In genomic region chr11:66082936-66083698, GRCh38 we compare ENCODE assay signal across 8 cellular contexts. TPM values are rescaled to one million over a fixed set of nuclear protein-coding genes. Genes with fewer than 3 reads are reported as not detected.
DNase-seq lines count a peak whose midpoint lies in the region; ATAC-seq and TF ChIP-seq lines count a peak whose summit lies in the region.

No MANE protein-coding gene starts in this region.

- peaks cover 43% of the 10 kb centered on the region for H4K20me1 ChIP-seq in osteoblast (ENCODE audit: insufficient read depth, low read length)

- TF ChIP-seq CTCF in osteoblast (IDR thresholded peaks at IDR 0.05; ENCODE audit: extremely low read depth, low read depth, low read length) = no peak

- H3K79me2 ChIP-seq in osteoblast (ENCODE audit: insufficient read depth, low read length) = peaks cover 88% of the 10 kb centered on the region

- no peak overlapping the region for H3K4me3 ChIP-seq in osteoblast (ENCODE audit: insufficient read depth, low read length)

- peak overlapping the region; percentile 37 for H3K4me2 ChIP-seq in osteoblast (ENCODE audit: insufficient read depth, low read length)

- ATAC-seq in HG02938 (IDR thresholded peaks at IDR 0.05; ENCODE audit: unreplicated experiment) = no peak
- ATAC-seq in GM19452 (IDR thresholded peaks at IDR 0.05; ENCODE audit: unreplicated experiment) = no peak
- ATAC-seq in GM19463 (IDR thresholded peaks at IDR 0.05; ENCODE audit: unreplicated experiment) = no peak
- ATAC-seq in GM18517 (IDR thresholded peaks at IDR 0.05; ENCODE audit: unreplicated experiment) = no peak

- H3K36me3 ChIP-seq in osteoblast (ENCODE audit: insufficient read depth, low read length) = no peaks in the 10 kb centered on the region

- no peak overlapping the region for H2AFZ ChIP-seq in osteoblast (ENCODE audit: low read length)

- in situ Hi-C loops in G401 (cut with HindIII; ENCODE audit: low sequenced_read_pairs) = no loop called here

- H3K4me1 ChIP-seq in osteoblast (ENCODE audit: insufficient read depth, low read length) = peaks cover 45% of the 10 kb centered on the region

- no peaks in the 10 kb centered on the region for H3K9me3 ChIP-seq in osteoblast (ENCODE audit: low read depth, low read length)

- H3K27me3 ChIP-seq in osteoblast (ENCODE audit: insufficient read depth, low read length) = no peaks in the 10 kb centered on the region

- H3K27ac ChIP-seq in osteoblast (ENCODE audit: low read depth, low read length) = peak overlapping the region; percentile 12

- DNase-seq in G401 (ENCODE audit: low spot score) = peak; percentile 61
- DNase-seq in NCI-H2227 (lab: John Stamatoyannopoulos, UW; ENCODE audit: unreplicated experiment) = peak; percentile 79
- peak; percentile 39 for DNase-seq in astrocyte of the hippocampus (ENCODE audit: low read depth, low spot score)
- no peak for DNase-seq in osteoblast (ENCODE audit: insufficient read length, low spot score, missing footprints)

RNA-seq across cellular contexts. Expression of gene PACS1, which starts 13.0 kb away (rescaled TPM):
- 10.5 and 23.2 TPM in 2 replicates for total RNA-seq in G401 (2014; rRNA removed; shearing (Covaris generic))
- total RNA-seq in osteoblast = 38.0 and 39.8 TPM in 2 replicates

RNA-seq across cellular contexts. Expression of gene SF3B2, which starts 31.0 kb away (rescaled TPM):
- 264 TPM in 2 replicates for total RNA-seq in G401 (2014; rRNA removed; shearing (Covaris generic))
- 131 and 164 TPM in 2 replicates for total RNA-seq in osteoblast

RNA-seq across cellular contexts. Expression of gene GAL3ST3, which starts 34.2 kb away (rescaled TPM):
- total RNA-seq in G401 (2014; rRNA removed; shearing (Covaris generic)) = not detected in 2 replicates
- total RNA-seq in osteoblast = not detected in 2 replicates

RNA-seq across cellular contexts. Expression of gene CATSPER1, which starts 56.8 kb away (rescaled TPM):
- not detected in 2 replicates for total RNA-seq in G401 (2014; rRNA removed; shearing (Covaris generic))
- total RNA-seq in osteoblast = not detected in 2 replicates
